12 cellular contexts compared by ENCODE assay signal in genomic region chr1:200780545-200781444, GRCh38. TPM values are rescaled to one million over a fixed set of nuclear protein-coding genes. Genes with fewer than 3 reads are reported as not detected.
DNase-seq lines count a peak whose midpoint lies in the region; TF ChIP-seq lines count a peak whose summit lies in the region.
"Had no signal": no experiment of that assay in that cellular context is flagged by ENCODE, and none has a peak within 500 bp of the region (broad histone marks: within the 10 kb centered on the region; RNA-seq: fewer than 3 reads in every experiment).

No MANE protein-coding gene starts in this region.

- no peaks in the 10 kb centered on the region for H3K27me3 ChIP-seq in subcutaneous abdominal adipose tissue (ENCODE audit: control insufficient read depth in 5 of 5, insufficient read depth in 4 of 5, low read length in 5 of 5)
- H3K27me3 ChIP-seq: BE2C had no signal

- peak; percentile 38 to 39 for DNase-seq in NCI-H446 (lab: John Stamatoyannopoulos, UW)
- no peak for DNase-seq in NCI-H446 treated with DMSO at 0.1 percent for 48 hours (lab: John Stamatoyannopoulos, UW)
- DNase-seq in NCI-H2107 (lab: John Stamatoyannopoulos, UW), result peak; percentile 6
- peak; percentile 70 for DNase-seq in fibroblast of the aortic adventitia (ENCODE audit: low read depth)
- no peak for DNase-seq in KBM-7
- DNase-seq in stimulated activated CD4-positive, alpha-beta T cell treated with anti-CD3 and anti-CD28 coated beads, Interleukin-4, amount 100 ng/mL, for 1 hour, result no peak
- no peak for DNase-seq in activated effector memory CD4-positive, alpha-beta T cell treated with Interleukin-2 at 50 U/mL for 16 hours
- DNase-seq: activated naive CD4-positive, alpha-beta T cell treated with Interleukin-2 at 50 U/mL for 16 hours; BE2C; PC-9; trophoblast cell had no signal

- H3K4me1 ChIP-seq in subcutaneous abdominal adipose tissue (ENCODE audit: control insufficient read depth in 5 of 5, insufficient read depth in 5 of 5, low read length in 5 of 5), result peaks cover 0 to 23% (median 18%) of the 10 kb centered on the region in 5 donors

- H3K4me3 ChIP-seq in fibroblast of the aortic adventitia (ENCODE audit: low read depth, low read length) (peak overlapping the region; percentile 42), subcutaneous abdominal adipose tissue (ENCODE audit: low read depth in 1 of 5, low read length in 5 of 5) (peak overlapping the region; percentile 11 to 58 (median 31))
- H3K4me3 ChIP-seq: PC-9 had no signal

- no peak overlapping the region for H3K27ac ChIP-seq in subcutaneous abdominal adipose tissue (ENCODE audit: low read depth, low read length)
- H3K27ac ChIP-seq: PC-9 had no signal

- peaks cover 0 to 3% (median 0%) of the 10 kb centered on the region in 5 donors for H3K36me3 ChIP-seq in subcutaneous abdominal adipose tissue (ENCODE audit: control insufficient read depth in 5 of 5, insufficient read depth in 5 of 5, low read length in 5 of 5)

- in situ Hi-C loops in KBM-7 (cut with MboI; ENCODE audit: low pct_unique_long_range_greater_than_20kb, low sequenced_read_pairs), result no loop called here

- H3K9ac ChIP-seq in subcutaneous abdominal adipose tissue (ENCODE audit: low read length in 5 of 5), result peak overlapping the region in 4 of 5 donors; percentile 1 to 59 (median 34)

- H3K9me3 ChIP-seq in subcutaneous abdominal adipose tissue (ENCODE audit: control insufficient read depth in 5 of 5, low read length in 5 of 5), result peaks cover 0 to 4% (median 0%) of the 10 kb centered on the region in 5 donors
- H3K9me3 ChIP-seq: BE2C had no signal

- TF ChIP-seq CTCF in fibroblast of the aortic adventitia (IDR thresholded peaks at IDR 0.05; ENCODE audit: insufficient read depth, low read length), result no peak

RNA-seq across cellular contexts. Expression of gene CAMSAP2, which starts 42.1 kb away (rescaled TPM):
- total RNA-seq in fibroblast of the aortic adventitia (ENCODE audit: low replicate concordance), result 53.8 and 57.5 TPM in 2 replicates

Comparison
In these comparisons a context has a peak if more than half of its experiments do, and no peak if none do; other contexts are left out.
1. DNase-seq: peak in NCI-H446 (2 of 2), NCI-H2107 (single experiment) and fibroblast of the aortic adventitia (single experiment); none in NCI-H446 treated with DMSO at 0.1 percent for 48 hours (single experiment), KBM-7 (single experiment), stimulated activated CD4-positive, alpha-beta T cell treated with anti-CD3 and anti-CD28 coated beads, Interleukin-4, amount 100 ng/mL, for 1 hour (single experiment) and activated effector memory CD4-positive, alpha-beta T cell treated with Interleukin-2 at 50 U/mL for 16 hours (single experiment).